ENCODE assay signal across 2 cellular contexts in the genomic region with DNA sequence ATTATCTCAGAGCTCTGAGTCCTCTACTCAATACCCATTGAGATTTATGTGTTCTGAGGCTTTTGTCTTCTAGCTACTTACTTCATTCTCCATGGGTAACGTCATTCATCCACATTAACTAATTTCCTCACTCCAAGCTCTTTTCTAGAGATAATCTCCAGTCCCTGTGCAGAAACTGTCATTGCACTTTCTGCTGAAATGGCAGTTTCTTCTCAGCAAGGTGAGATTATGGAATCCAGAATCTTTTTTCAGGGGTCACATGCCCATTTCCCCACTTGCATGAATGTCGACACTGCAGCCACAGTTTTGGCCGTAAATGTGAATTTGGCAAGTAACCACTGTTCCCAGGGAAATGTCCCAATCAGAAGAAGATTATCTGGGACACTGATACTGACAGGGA. TPM values are rescaled to one million over a fixed set of nuclear protein-coding genes. Genes with fewer than 3 reads are reported as not detected.
DNase-seq lines count a peak whose midpoint lies in the region; ATAC-seq, FAIRE-seq and TF ChIP-seq lines count a peak whose summit lies in the region.
"Not testable (repeated sequence)": the region's sequence is repeated elsewhere in the genome, so short reads cannot be mapped to it uniquely, and the experiment has no call there.

No MANE protein-coding gene starts in this region.

- SMC1A ChIA-PET in GM12878 (lab: Charles Lee; ENCODE audit: uncharacterized antibody, unreplicated experiment): not testable (repeated sequence)

- CTCF ChIA-PET in GM12878 (lab: Yijun Ruan, JAX): interaction anchor here (0.7 kb wide), 1 partner anchor 652 kb away, joined by 3 read pairs; no protein-coding TSS in a partner anchor

- RAD21 ChIA-PET in GM12878 (lab: Charles Lee; ENCODE audit: unreplicated experiment): not testable (repeated sequence)

- H2AFZ ChIP-seq in GM23338; GM12878 (ENCODE audit: control insufficient read depth, low read depth, low read length): not testable (repeated sequence)

- BruUV-seq in GM12878 (replicated peaks; lab: Mats Ljungman, UMichigan): not testable (repeated sequence)

- not testable (repeated sequence) for H3K4me3 Mint-ChIP-seq in GM23338

- not testable (repeated sequence) for H3K4me1 ChIP-seq in GM23338 (ENCODE audit: insufficient read depth); GM12878 (ENCODE audit: control insufficient read depth, insufficient read depth, low read length)

- H3K9me2 ChIP-seq in GM23338 (ENCODE audit: insufficient read depth): not testable (repeated sequence)

- not testable (repeated sequence) for H3K9ac ChIP-seq in GM12878 (ENCODE audit: control insufficient read depth, insufficient read depth, low read length)

- H3K4me3 ChIP-seq in GM23338, GM12878: not testable (repeated sequence)

- peaks cover 17% of the 10 kb centered on the region; the same call in 2 of the 3 replicates for H3K9me3 ChIP-seq in GM12878 (replicated peaks; ENCODE audit: control insufficient read depth, insufficient read depth, low read length)

- peaks cover 88% of the 10 kb centered on the region for H3K36me3 Mint-ChIP-seq in GM23338 (ENCODE audit: low read depth)

- 88% methylated on average over 3 of the region's 3 CpGs for WGBS in GM12878 (ENCODE audit: insufficient coverage, insufficient replicate concordance, low lambda C conversion rate, missing lambda C conversion rate)

- peaks cover 67% of the 10 kb centered on the region for H4K20me1 ChIP-seq in GM23338 (replicated peaks; ENCODE audit: insufficient read depth)
- H4K20me1 ChIP-seq in GM12878 (ENCODE audit: control insufficient read depth, insufficient read depth): not testable (repeated sequence)

- H3K9me3 Mint-ChIP-seq in GM23338: not testable (repeated sequence)

- intact Hi-C loops in GM12878 (cut with micrococcal nuclease; ENCODE audit: unreplicated experiment): not testable (repeated sequence)

- H3F3A ChIP-seq in GM23338 (replicated peaks; ENCODE audit: low read depth): peaks cover 60% of the 10 kb centered on the region

- peaks cover 62% of the 10 kb centered on the region for H3K36me3 ChIP-seq in GM23338 (ENCODE audit: insufficient read depth)
- H3K36me3 ChIP-seq in GM12878 (ENCODE audit: control insufficient read depth in 2 of 2, insufficient read depth in 2 of 2, low read length in 1 of 2): peaks cover 7 to 40% of the 10 kb centered on the region in 2 experiments

- not testable (repeated sequence) for TF ChIP-seq RAD21 in GM12878 (IDR thresholded peaks at IDR 0.05; ENCODE audit: insufficient read depth, low read depth, low read length)

- TF ChIP-seq POLR2A in GM12878 (IDR thresholded peaks at IDR 0.05; ENCODE audit: low read depth, low read length): not testable (repeated sequence)

- H3K27me3 Mint-ChIP-seq in GM23338 (ENCODE audit: insufficient read depth, low read depth, poor library complexity): not testable (repeated sequence)

- not testable (repeated sequence) for DNase-seq in GM23338 (ENCODE audit: low spot score); GM12878 (ENCODE audit: low read depth, low spot score)

- not testable (repeated sequence) for H3K27ac Mint-ChIP-seq in GM23338

- TF ChIP-seq CTCF in GM23338 (conservative IDR thresholded peaks at IDR 0.05; ENCODE audit: low read depth in 2 of 2); GM12878 (IDR thresholded peaks at IDR 0.05 in 2 of 3, conservative IDR thresholded peaks at IDR 0.05 in 1 of 3; ENCODE audit: control insufficient read depth in 2 of 3, extremely low read depth in 1 of 3, insufficient read depth in 1 of 3, low read depth in 3 of 3, low read length in 3 of 3): not testable (repeated sequence)

- ATAC-seq in GM23338, GM12878: not testable (repeated sequence)

- POLR2A ChIA-PET in GM12878 (lab: Charles Lee): not testable (repeated sequence)

- in situ Hi-C loops in GM12878 (cut with MboI): not testable (repeated sequence)

- not testable (repeated sequence) for TF ChIP-seq EP300 in GM12878 (IDR thresholded peaks at IDR 0.05; ENCODE audit: borderline replicate concordance in 1 of 2, control insufficient read depth in 1 of 2, low read depth in 2 of 2, low read length in 2 of 2)

- H3K4me1 Mint-ChIP-seq in GM23338: not testable (repeated sequence)

- H3K27me3 ChIP-seq in GM23338 (ENCODE audit: insufficient read depth); GM12878 (replicated peaks in 1 of 2; ENCODE audit: control insufficient read depth in 2 of 2, insufficient read depth in 2 of 2, low read length in 1 of 2): not testable (repeated sequence)

- peak overlapping the region; percentile 84 for H3K27ac ChIP-seq in GM23338 (ENCODE audit: low read depth)
- H3K27ac ChIP-seq in GM12878 (ENCODE audit: control insufficient read depth, insufficient read depth): not testable (repeated sequence)

- peaks cover 67% of the 10 kb centered on the region for H3K79me2 ChIP-seq in GM23338 (replicated peaks; ENCODE audit: insufficient read depth)
- not testable (repeated sequence) for H3K79me2 ChIP-seq in GM12878 (ENCODE audit: control insufficient read depth, insufficient read depth, low read length)

- peak; percentile 57 for FAIRE-seq in GM12878 (lab: Jason Lieb, UNC)

- H3K4me2 ChIP-seq in GM23338; GM12878 (ENCODE audit: control insufficient read depth, insufficient read depth): not testable (repeated sequence)

RNA-seq across cellular contexts. Expression of a gene that starts 12.7 kb away (rescaled TPM):
- 31.8 and 38.7 TPM in 2 replicates for total RNA-seq in GM23338 (2014; rRNA removed; shearing (Covaris generic))
- polyA plus RNA-seq in GM23338 (2016; fragmentation: Nextera tagmentation; extraction: Ambion mirVana) (12.8 and 13.6 TPM in 2 replicates), GM12878 (2011; rRNA removed) (20.1 and 22.2 TPM in 2 replicates), GM12878 (2014; fragmentation: Illumina TruSeq; extraction: Trizol) (16.4 and 17.7 TPM in 2 replicates), GM12878 (2014; fragmentation: Nextera tagmentation; extraction: Ambion mirVana) (1 to 10 TPM; 1.9 to 2.6 TPM), GM12878 (2014; rRNA removed) (14.0 and 15.0 TPM in 2 replicates), GM12878 (2016; fragmentation: Nextera tagmentation; extraction: Ambion mirVana) (1 to 10 TPM; 6.7 to 8.5 TPM)
- total RNA-seq in GM12878 (2013; cell fraction: nucleolus; rRNA removed): 91.3 and 96.6 TPM in 2 replicates
- total RNA-seq in GM12878 (2014; rRNA removed) (13.1 and 15.2 TPM in 2 replicates), GM12878 (2014; rRNA removed; fragmentation: Illumina TruSeq; extraction: Trizol) (23.4 and 23.8 TPM in 2 replicates), GM12878 (2021) (20.2 and 27.8 TPM in 2 replicates)
- polyA plus RNA-seq in GM12878 (2011; ENCODE audit: low read depth): 10.1 TPM
- 14.4 and 16.8 TPM in 2 replicates for polyA plus RNA-seq in GM12878 (2011; cell fraction: cytosol; rRNA removed)
- 26.2 and 31.1 TPM in 2 replicates for polyA plus RNA-seq in GM12878 (2011; cell fraction: nucleus; rRNA removed)
- 11.8 and 13.2 TPM in 2 replicates for polyA plus RNA-seq in GM12878 (2012)
- polyA minus RNA-seq in GM12878 (2011; rRNA and poly(A)+ RNA removed): 17.7 and 28.5 TPM in 2 replicates
- 16.3 and 22.0 TPM in 2 replicates for polyA minus RNA-seq in GM12878 (2011; cell fraction: cytosol; rRNA and poly(A)+ RNA removed)
- polyA minus RNA-seq in GM12878 (2011; cell fraction: nucleus; rRNA and poly(A)+ RNA removed): 10.5 and 13.7 TPM in 2 replicates

RNA-seq across cellular contexts. Expression of a gene that starts 26.5 kb away (rescaled TPM):
- total RNA-seq in GM23338 (2014; rRNA removed; shearing (Covaris generic)): 75.1 and 80.4 TPM in 2 replicates
- polyA plus RNA-seq in GM23338 (2016; fragmentation: Nextera tagmentation; extraction: Ambion mirVana) (86.9 and 89.5 TPM in 2 replicates), GM12878 (2011; rRNA removed) (29.2 and 31.0 TPM in 2 replicates), GM12878 (2014; fragmentation: Illumina TruSeq; extraction: Trizol) (10.9 and 14.4 TPM in 2 replicates), GM12878 (2014; fragmentation: Nextera tagmentation; extraction: Ambion mirVana) (10 to 100 TPM; 22.4 to 23.5 TPM), GM12878 (2014; rRNA removed) (12.4 and 16.2 TPM in 2 replicates), GM12878 (2016; fragmentation: Nextera tagmentation; extraction: Ambion mirVana) (10 to 100 TPM; 21.4 to 21.8 TPM)
- 189 TPM in 2 replicates for total RNA-seq in GM12878 (2013; cell fraction: nucleolus; rRNA removed)
- total RNA-seq in GM12878 (2014; rRNA removed) (20.7 and 25.4 TPM in 2 replicates), GM12878 (2014; rRNA removed; fragmentation: Illumina TruSeq; extraction: Trizol) (22.1 and 23.3 TPM in 2 replicates), GM12878 (2021) (16.5 and 20.6 TPM in 2 replicates)
- 22.0 TPM for polyA plus RNA-seq in GM12878 (2011; ENCODE audit: low read depth)
- 33.1 and 37.3 TPM in 2 replicates for polyA plus RNA-seq in GM12878 (2011; cell fraction: cytosol; rRNA removed)
- 25.3 and 28.6 TPM in 2 replicates for polyA plus RNA-seq in GM12878 (2011; cell fraction: nucleus; rRNA removed)
- 14.6 and 20.0 TPM in 2 replicates for polyA plus RNA-seq in GM12878 (2012)
- 64.3 and 70.0 TPM in 2 replicates for polyA minus RNA-seq in GM12878 (2011; rRNA and poly(A)+ RNA removed)
- 11.4 and 13.2 TPM in 2 replicates for polyA minus RNA-seq in GM12878 (2011; cell fraction: cytosol; rRNA and poly(A)+ RNA removed)
- 43.5 and 74.2 TPM in 2 replicates for polyA minus RNA-seq in GM12878 (2011; cell fraction: nucleus; rRNA and poly(A)+ RNA removed)

RNA-seq across cellular contexts. Expression of a gene that starts 32.3 kb away (rescaled TPM):
- 62.0 and 69.9 TPM in 2 replicates for total RNA-seq in GM23338 (2014; rRNA removed; shearing (Covaris generic))
- polyA plus RNA-seq in GM23338 (2016; fragmentation: Nextera tagmentation; extraction: Ambion mirVana) (13.7 and 16.6 TPM in 2 replicates), GM12878 (2011; rRNA removed) (15.9 and 19.5 TPM in 2 replicates), GM12878 (2014; fragmentation: Illumina TruSeq; extraction: Trizol) (13.1 and 13.3 TPM in 2 replicates), GM12878 (2014; fragmentation: Nextera tagmentation; extraction: Ambion mirVana) (1 to 10 TPM; 4.1 to 5.5 TPM), GM12878 (2014; rRNA removed) (10.7 and 12.7 TPM in 2 replicates), GM12878 (2016; fragmentation: Nextera tagmentation; extraction: Ambion mirVana) (10 to 100 TPM; 14.5 to 17.7 TPM)
- 93.7 and 97.3 TPM in 2 replicates for total RNA-seq in GM12878 (2013; cell fraction: nucleolus; rRNA removed)
- total RNA-seq in GM12878 (2014; rRNA removed) (25.6 and 26.0 TPM in 2 replicates), GM12878 (2014; rRNA removed; fragmentation: Illumina TruSeq; extraction: Trizol) (33.3 and 33.9 TPM in 2 replicates), GM12878 (2021) (22.5 and 24.7 TPM in 2 replicates)
- polyA plus RNA-seq in GM12878 (2011; ENCODE audit: low read depth): 23.9 TPM
- 8.5 and 8.9 TPM in 2 replicates for polyA plus RNA-seq in GM12878 (2011; cell fraction: cytosol; rRNA removed)
- polyA plus RNA-seq in GM12878 (2011; cell fraction: nucleus; rRNA removed): 15.5 and 18.9 TPM in 2 replicates
- polyA plus RNA-seq in GM12878 (2012): 9.5 and 20.1 TPM in 2 replicates
- polyA minus RNA-seq in GM12878 (2011; rRNA and poly(A)+ RNA removed): 31.2 and 38.5 TPM in 2 replicates
- 14.4 and 15.3 TPM in 2 replicates for polyA minus RNA-seq in GM12878 (2011; cell fraction: cytosol; rRNA and poly(A)+ RNA removed)
- 9.1 and 16.3 TPM in 2 replicates for polyA minus RNA-seq in GM12878 (2011; cell fraction: nucleus; rRNA and poly(A)+ RNA removed)

RNA-seq across cellular contexts. Expression of a gene that starts 47.6 kb away (rescaled TPM):
- total RNA-seq in GM23338 (2014; rRNA removed; shearing (Covaris generic)): 15.7 and 18.9 TPM in 2 replicates
- polyA plus RNA-seq in GM23338 (2016; fragmentation: Nextera tagmentation; extraction: Ambion mirVana): 7.7 and 11.7 TPM in 2 replicates
- 43.5 and 52.8 TPM in 2 replicates for total RNA-seq in GM12878 (2013; cell fraction: nucleolus; rRNA removed)
- total RNA-seq in GM12878 (2014; rRNA removed): 9.9 and 12.4 TPM in 2 replicates
- total RNA-seq in GM12878 (2014; rRNA removed; fragmentation: Illumina TruSeq; extraction: Trizol): 13.3 and 14.8 TPM in 2 replicates
- total RNA-seq in GM12878 (2021): 6.3 and 7.7 TPM in 2 replicates
- 6.4 TPM for polyA plus RNA-seq in GM12878 (2011; ENCODE audit: low read depth)
- polyA plus RNA-seq in GM12878 (2011; rRNA removed): 8.8 and 9.9 TPM in 2 replicates
- 6.9 and 9.1 TPM in 2 replicates for polyA plus RNA-seq in GM12878 (2011; cell fraction: cytosol; rRNA removed)
- 10.2 and 13.3 TPM in 2 replicates for polyA plus RNA-seq in GM12878 (2011; cell fraction: nucleus; rRNA removed)
- 7.5 and 7.7 TPM in 2 replicates for polyA plus RNA-seq in GM12878 (2012)
- 10.8 and 10.9 TPM in 2 replicates for polyA plus RNA-seq in GM12878 (2014; fragmentation: Illumina TruSeq; extraction: Trizol)
- 1 to 10 TPM; 3.6 to 5.4 TPM for polyA plus RNA-seq in GM12878 (2014; fragmentation: Nextera tagmentation; extraction: Ambion mirVana)
- 7.1 and 7.5 TPM in 2 replicates for polyA plus RNA-seq in GM12878 (2014; rRNA removed)
- polyA plus RNA-seq in GM12878 (2016; fragmentation: Nextera tagmentation; extraction: Ambion mirVana): 1 to 10 TPM; 6.0 to 8.2 TPM
- 18.8 and 24.6 TPM in 2 replicates for polyA minus RNA-seq in GM12878 (2011; rRNA and poly(A)+ RNA removed)
- 4.9 and 6.5 TPM in 2 replicates for polyA minus RNA-seq in GM12878 (2011; cell fraction: cytosol; rRNA and poly(A)+ RNA removed)
- 12.8 and 27.7 TPM in 2 replicates for polyA minus RNA-seq in GM12878 (2011; cell fraction: nucleus; rRNA and poly(A)+ RNA removed)

RNA-seq across cellular contexts. Expression of a gene that starts 54.0 kb away (rescaled TPM):
- total RNA-seq in GM23338 (2014; rRNA removed; shearing (Covaris generic)): 16.0 and 19.4 TPM in 2 replicates
- polyA plus RNA-seq in GM23338 (2016; fragmentation: Nextera tagmentation; extraction: Ambion mirVana) (4.7 and 6.0 TPM in 2 replicates), GM12878 (2011; rRNA removed) (13.6 and 17.0 TPM in 2 replicates), GM12878 (2014; fragmentation: Illumina TruSeq; extraction: Trizol) (6.2 and 7.3 TPM in 2 replicates), GM12878 (2014; fragmentation: Nextera tagmentation; extraction: Ambion mirVana) (1 to 10 TPM; 1.3 to 1.6 TPM), GM12878 (2014; rRNA removed) (5.5 and 7.3 TPM in 2 replicates), GM12878 (2016; fragmentation: Nextera tagmentation; extraction: Ambion mirVana) (1 to 10 TPM; 4.8 to 5.6 TPM)
- 63.3 and 63.4 TPM in 2 replicates for total RNA-seq in GM12878 (2013; cell fraction: nucleolus; rRNA removed)
- total RNA-seq in GM12878 (2014; rRNA removed) (11.2 and 12.7 TPM in 2 replicates), GM12878 (2014; rRNA removed; fragmentation: Illumina TruSeq; extraction: Trizol) (12.0 and 12.3 TPM in 2 replicates), GM12878 (2021) (11.5 and 11.9 TPM in 2 replicates)
- 5.3 TPM for polyA plus RNA-seq in GM12878 (2011; ENCODE audit: low read depth)
- 6.3 and 9.1 TPM in 2 replicates for polyA plus RNA-seq in GM12878 (2011; cell fraction: cytosol; rRNA removed)
- 15.9 and 16.0 TPM in 2 replicates for polyA plus RNA-seq in GM12878 (2011; cell fraction: nucleus; rRNA removed)
- polyA plus RNA-seq in GM12878 (2012): 5.7 and 6.0 TPM in 2 replicates
- 15.4 and 17.6 TPM in 2 replicates for polyA minus RNA-seq in GM12878 (2011; rRNA and poly(A)+ RNA removed)
- 5.2 and 6.9 TPM in 2 replicates for polyA minus RNA-seq in GM12878 (2011; cell fraction: cytosol; rRNA and poly(A)+ RNA removed)
- 10.0 and 12.3 TPM in 2 replicates for polyA minus RNA-seq in GM12878 (2011; cell fraction: nucleus; rRNA and poly(A)+ RNA removed)
